ENCODE assay signal across 16 cellular contexts in genomic region chr10:51204076-51204475, GRCh38.
DNase-seq lines count a peak whose midpoint lies in the region; ATAC-seq, FAIRE-seq and TF ChIP-seq lines count a peak whose summit lies in the region.
"Had no signal": no experiment of that assay in that cellular context is flagged by ENCODE, and none has a peak within 500 bp of the region (broad histone marks: within the 10 kb centered on the region; RNA-seq: fewer than 3 reads in every experiment).

No MANE protein-coding gene starts in this region.

- H2BK120ac ChIP-seq in mesendoderm (ENCODE audit: low read depth, low read length) = no peak overlapping the region

- no peak overlapping the region for H4K8ac ChIP-seq in mesendoderm (ENCODE audit: low read depth, low read length)

- H3K79me2 ChIP-seq in endothelial cell of umbilical vein (ENCODE audit: control insufficient read depth, insufficient read depth, low read length) (no peaks in the 10 kb centered on the region), mesendoderm (ENCODE audit: control insufficient read depth, insufficient read depth, low read length) (no peaks in the 10 kb centered on the region)

- no peak overlapping the region for H3K18ac ChIP-seq in mesendoderm (ENCODE audit: low read length)

- POLR2A ChIA-PET in WTC11 (lab: Charles Lee) = interaction anchor here (0.7 kb wide), 1 partner anchor 49 kb away, joined by 3 read pairs; no protein-coding TSS in a partner anchor
- POLR2A ChIA-PET in endothelial cell of umbilical vein (lab: Charles Lee) = no interaction called here

- no peak for FAIRE-seq in endothelial cell of umbilical vein (lab: Jason Lieb, UNC)
- FAIRE-seq: H54 had no signal

- H2BK15ac ChIP-seq in mesendoderm (replicated peaks; ENCODE audit: low read depth) = peak overlapping the region; percentile 57

- DNase-seq in EH (ENCODE audit: low read depth) = peak; percentile 5
- DNase-seq in WTC11 (ENCODE audit: low spot score) = no peak
- DNase-seq in endothelial cell of umbilical vein (ENCODE audit: low read depth, low spot score) = peak; percentile 11
- no peak for DNase-seq in mesendoderm
- no peak for DNase-seq in stimulated activated naive CD4-positive, alpha-beta T cell treated with Interleukin-2 at 50 U/mL for 16 hours (lab: John Stamatoyannopoulos, UW)
- DNase-seq in HFFc6 = no peak
- no peak for DNase-seq in RKO (ENCODE audit: low spot score)
- no peak for DNase-seq in NCI-H1417 treated with DMSO at 0.1 percent for 48 hours (lab: John Stamatoyannopoulos, UW)
- DNase-seq: Caco-2; CD8-positive, alpha-beta memory T cell; DND-41; GF-D8 had no signal

- ATAC-seq in WTC11 = no peak

- no peak overlapping the region for H3K4ac ChIP-seq in mesendoderm (ENCODE audit: low read depth, low read length)

- TF ChIP-seq POLR2A in endothelial cell of umbilical vein (IDR thresholded peaks at IDR 0.05; ENCODE audit: low read depth, low read length) = no peak

- H3K27me3 ChIP-seq in endothelial cell of umbilical vein (ENCODE audit: control insufficient read depth in 2 of 2, insufficient read depth in 2 of 2, low read length in 2 of 2) (peaks cover 4 to 11% of the 10 kb centered on the region in 2 experiments), mesendoderm (ENCODE audit: insufficient read depth, low read length, poor library complexity) (no peaks in the 10 kb centered on the region)

- H3K36me3 ChIP-seq in endothelial cell of umbilical vein (ENCODE audit: control insufficient read depth in 2 of 2, extremely low read depth in 1 of 2, insufficient read depth in 2 of 2, low read length in 2 of 2) = no peaks in the 10 kb centered on the region
- no peaks in the 10 kb centered on the region for H3K36me3 ChIP-seq in mesendoderm (ENCODE audit: control insufficient read depth, insufficient read depth, low read length)

- no peak overlapping the region for H3K23ac ChIP-seq in mesendoderm (ENCODE audit: low read length)

- no peak overlapping the region for H2AFZ ChIP-seq in endothelial cell of umbilical vein (ENCODE audit: low read depth, low read length)

- H3K4me3 Mint-ChIP-seq in WTC11 (peak overlapping the region; percentile 29), HFFc6 (no peak overlapping the region)
- H3K4me3 Mint-ChIP-seq: CD14-positive monocyte; CD8-positive, alpha-beta memory T cell; IgD-negative memory B cell had no signal

- H3K27me3 Mint-ChIP-seq in WTC11 (ENCODE audit: low read depth) (no peaks in the 10 kb centered on the region), HFFc6 (ENCODE audit: insufficient read depth) (no peaks in the 10 kb centered on the region; the same call in 1 of the 2 replicates)
- H3K27me3 Mint-ChIP-seq: CD8-positive, alpha-beta memory T cell; IgD-negative memory B cell had no signal

- intact Hi-C loops in endothelial cell of umbilical vein (cut with micrococcal nuclease) = no loop called here

- H3K9me3 ChIP-seq in endothelial cell of umbilical vein (replicated peaks; ENCODE audit: control insufficient read depth, insufficient read depth, low read length) = no peaks in the 10 kb centered on the region
- H3K9me3 ChIP-seq: Caco-2 had no signal

- no peaks in the 10 kb centered on the region for H4K20me1 ChIP-seq in endothelial cell of umbilical vein (replicated peaks; ENCODE audit: control insufficient read depth, extremely low read depth, insufficient read depth, low read length)

- H3K4me1 ChIP-seq in endothelial cell of umbilical vein (ENCODE audit: control insufficient read depth, extremely low read depth, insufficient read depth, low read length) (no peaks in the 10 kb centered on the region), mesendoderm (ENCODE audit: control insufficient read depth, low read depth, low read length) (peaks cover 3% of the 10 kb centered on the region)
- H3K4me1 ChIP-seq: Caco-2 had no signal

- no peak overlapping the region for H3K56ac ChIP-seq in mesendoderm (ENCODE audit: low read length)

- TF ChIP-seq CTCF in WTC11 (IDR thresholded peaks at IDR 0.05) = no peak
- no peak for TF ChIP-seq CTCF in endothelial cell of umbilical vein (IDR thresholded peaks at IDR 0.05; ENCODE audit: extremely low read depth in 1 of 2, insufficient read depth in 1 of 2, low read depth in 1 of 2, low read length in 2 of 2)
- TF ChIP-seq CTCF in HFFc6 (IDR thresholded peaks at IDR 0.05) = no peak

- WGBS in mesendoderm (ENCODE audit: extremely low coverage, insufficient coverage, low lambda C conversion rate) = no CpG with 5 or more reads among the region's 2 CpGs

- no peaks in the 10 kb centered on the region; the same call in 1 of the 2 replicates for H3K36me3 Mint-ChIP-seq in WTC11
- H3K36me3 Mint-ChIP-seq in HFFc6 (ENCODE audit: low read depth) = no peaks in the 10 kb centered on the region
- H3K36me3 Mint-ChIP-seq: CD14-positive monocyte; CD8-positive, alpha-beta memory T cell had no signal

- no peaks in the 10 kb centered on the region for H3K9me1 ChIP-seq in endothelial cell of umbilical vein (replicated peaks; ENCODE audit: control insufficient read depth, extremely low read depth, insufficient read depth, low read length)

- H3K4me2 ChIP-seq in endothelial cell of umbilical vein (ENCODE audit: insufficient read depth, low read length) (no peak overlapping the region), mesendoderm (ENCODE audit: low read length) (no peak overlapping the region)

- no peaks in the 10 kb centered on the region for H3K9me3 Mint-ChIP-seq in WTC11
- H3K9me3 Mint-ChIP-seq in HFFc6 = no peaks in the 10 kb centered on the region
- H3K9me3 Mint-ChIP-seq: CD8-positive, alpha-beta memory T cell had no signal

- H3K9ac ChIP-seq in endothelial cell of umbilical vein (replicated peaks; ENCODE audit: extremely low read depth, insufficient read depth, low read length) (no peak overlapping the region), mesendoderm (ENCODE audit: low read length) (no peak overlapping the region)

- dilution Hi-C loops in endothelial cell of umbilical vein (cut with MboI; ENCODE audit: extremely low pct_ligation_motif_present, low sequenced_read_pairs) = no loop called here

- CTCF ChIA-PET in WTC11 (lab: Charles Lee) (no interaction called here), endothelial cell of umbilical vein (lab: Charles Lee) (no interaction called here)

- H3K4me1 Mint-ChIP-seq in WTC11 = peaks cover 58% of the 10 kb centered on the region
- H3K4me1 Mint-ChIP-seq in HFFc6 (ENCODE audit: low read depth) = no peaks in the 10 kb centered on the region
- H3K4me1 Mint-ChIP-seq: CD14-positive monocyte; CD8-positive, alpha-beta memory T cell; IgD-negative memory B cell had no signal

- H3K4me3 ChIP-seq in endothelial cell of umbilical vein (replicated peaks in 1 of 3; ENCODE audit: insufficient read depth in 1 of 3, low read depth in 1 of 3, low read length in 3 of 3) (no peak overlapping the region), mesendoderm (ENCODE audit: low read length) (no peak overlapping the region)

- no peak overlapping the region for H3K27ac ChIP-seq in endothelial cell of umbilical vein (ENCODE audit: insufficient read depth, low read depth, low read length)
- H3K27ac ChIP-seq in mesendoderm (ENCODE audit: low read depth, low read length) = no peak overlapping the region
- H3K27ac ChIP-seq: 22Rv1 had no signal

- BruUV-seq in endothelial cell of umbilical vein (replicated peaks; lab: Mats Ljungman, UMichigan) = no TSS peak

- H2AK5ac ChIP-seq in mesendoderm (ENCODE audit: low read length) = no peak overlapping the region

- H2BK5ac ChIP-seq in mesendoderm (ENCODE audit: low read length) = no peak overlapping the region

- H3K27ac Mint-ChIP-seq in WTC11 (peak overlapping the region; percentile 87), HFFc6 (no peak overlapping the region)
- H3K27ac Mint-ChIP-seq: CD14-positive monocyte, IgD-negative memory B cell had no signal

- H4K5ac ChIP-seq in mesendoderm (ENCODE audit: low read length) = no peak overlapping the region

- H3K79me1 ChIP-seq in mesendoderm (ENCODE audit: low read length) = no peaks in the 10 kb centered on the region

TF ChIP-seq in WTC11, 78 proteins besides CTCF, POLR2A, EP300 and RAD21 (continues in another document):
- TF ChIP-seq ATF6 (CRISPR knock-in tag; IDR thresholded peaks at IDR 0.05) (no peak), MYBL2 (CRISPR knock-in tag; IDR thresholded peaks at IDR 0.05) (no peak), KAT7 (CRISPR knock-in tag; IDR thresholded peaks at IDR 0.05; ENCODE audit: borderline replicate concordance) (no peak), SP1 (CRISPR knock-in tag; conservative IDR thresholded peaks at IDR 0.05) (no peak)

TF ChIP-seq in endothelial cell of umbilical vein, 7 proteins besides CTCF, POLR2A, EP300 and RAD21:
- TF ChIP-seq MYC (IDR thresholded peaks at IDR 0.05; ENCODE audit: low read depth, low read length) (no peak), EZH2 (IDR thresholded peaks at IDR 0.05; ENCODE audit: borderline replicate concordance, low read depth, low read length, severe bottlenecking) (no peak), JUN (IDR thresholded peaks at IDR 0.05; ENCODE audit: borderline replicate concordance, insufficient read depth, insufficient read length, low read depth) (no peak), MAX (IDR thresholded peaks at IDR 0.05; ENCODE audit: insufficient read depth, insufficient read length) (no peak), FOS (IDR thresholded peaks at IDR 0.05; ENCODE audit: borderline replicate concordance, insufficient read depth, low read length) (no peak), POLR2AphosphoS5 (IDR thresholded peaks at IDR 0.05; ENCODE audit: insufficient read depth, low read depth, low read length) (no peak), GATA2 (IDR thresholded peaks at IDR 0.05; ENCODE audit: insufficient read depth, insufficient read length, low read depth, low read length) (no peak)

Comparison
In these comparisons a context has a peak if more than half of its experiments do, and no peak if none do; other contexts are left out.
1. DNase-seq: peak in EH (single experiment) and endothelial cell of umbilical vein (single experiment); none in WTC11 (single experiment), mesendoderm (single experiment), stimulated activated naive CD4-positive, alpha-beta T cell treated with Interleukin-2 at 50 U/mL for 16 hours (single experiment), HFFc6 (single experiment), RKO (single experiment) and NCI-H1417 treated with DMSO at 0.1 percent for 48 hours (single experiment).